In the genomic region with DNA sequence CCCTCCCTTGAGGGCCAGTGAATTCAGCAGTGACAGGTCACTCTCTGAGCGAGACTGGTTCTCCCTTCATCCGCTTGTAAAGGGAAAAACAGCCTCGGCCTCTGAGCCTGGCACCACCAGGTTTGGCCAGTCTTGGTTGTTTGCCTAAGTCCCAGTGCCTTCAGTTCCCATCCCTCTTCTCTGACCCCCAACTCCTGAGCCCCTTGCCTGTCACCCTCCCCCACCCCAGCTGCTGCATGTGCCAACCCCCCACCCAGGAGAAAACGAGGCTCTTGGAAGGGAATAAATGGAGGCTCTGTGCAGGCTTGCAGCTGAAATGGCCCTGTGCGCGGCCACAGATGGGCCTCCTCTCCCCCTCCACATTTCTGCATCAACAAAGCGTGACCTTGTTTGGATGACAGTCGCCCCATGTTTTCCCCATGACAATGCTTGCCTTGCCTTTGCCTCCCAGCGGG, we compare ENCODE assay signal across 20 cellular contexts. TPM values are rescaled to one million over a fixed set of nuclear protein-coding genes. Genes with fewer than 3 reads are reported as not detected.
DNase-seq lines count a peak whose midpoint lies in the region; ATAC-seq and TF ChIP-seq lines count a peak whose summit lies in the region.
"Had no signal": no experiment of that assay in that cellular context is flagged by ENCODE, and none has a peak within 500 bp of the region (broad histone marks: within the 10 kb centered on the region; RNA-seq: fewer than 3 reads in every experiment).

No MANE protein-coding gene starts in this region.

- H3K4me1 Mint-ChIP-seq in naive thymus-derived CD8-positive, alpha-beta T cell, result peaks cover 19 to 48% (median 36%) of the 10 kb centered on the region in 4 donors

- no peak overlapping the region for H4K12ac ChIP-seq in trophoblast cell (ENCODE audit: low read depth, low read length)

- no peak overlapping the region for H2AK5ac ChIP-seq in trophoblast cell (ENCODE audit: low read length)

- no peak overlapping the region for H4K8ac ChIP-seq in trophoblast cell (ENCODE audit: low read depth, low read length)

- peaks cover 2% of the 10 kb centered on the region; the same call in 1 of the 2 replicates for H4K20me1 ChIP-seq in MM.1S (ENCODE audit: insufficient read depth, low read length)

- H3K79me2 ChIP-seq in trophoblast cell (ENCODE audit: control insufficient read depth, insufficient read depth, low read length, poor library complexity) (peaks cover 10% of the 10 kb centered on the region), MM.1S (ENCODE audit: low read length) (peaks cover 60% of the 10 kb centered on the region)

- no peak overlapping the region for H2BK5ac ChIP-seq in trophoblast cell (ENCODE audit: low read depth, low read length, poor library complexity)

- 0 out of 2 replicates have a peak, but pooled peaks cover 6% of the 10 kb centered on the region for H3F3A ChIP-seq in MM.1S (ENCODE audit: insufficient read depth, low read length)

- H3K27ac Mint-ChIP-seq in naive thymus-derived CD8-positive, alpha-beta T cell, result no peak overlapping the region
- H3K27ac Mint-ChIP-seq: GM23338 had no signal

- H3K9me3 ChIP-seq in trophoblast cell (ENCODE audit: insufficient read depth, low read depth, low read length), result no peaks in the 10 kb centered on the region
- H3K9me3 ChIP-seq in MM.1S (replicated peaks; ENCODE audit: insufficient read depth, low read length), result no peaks in the 10 kb centered on the region
- H3K9me3 ChIP-seq: BLaER1 had no signal

- POLR2A ChIA-PET in naive thymus-derived CD8-positive, alpha-beta T cell (lab: Charles Lee), result no interaction called here

- no peak overlapping the region for H3K4ac ChIP-seq in trophoblast cell (ENCODE audit: low read depth, low read length)

- H3K4me3 Mint-ChIP-seq in naive thymus-derived CD8-positive, alpha-beta T cell, result peak overlapping the region in 1 of 10 donors; percentile 14

- H3K4me2 ChIP-seq in trophoblast cell (ENCODE audit: low read length), result no peak overlapping the region
- H3K4me2 ChIP-seq in MM.1S (ENCODE audit: low read depth, low read length), result no peak overlapping the region
- H3K4me2 ChIP-seq: BLaER1, GM23338, PC-9 had no signal

- H3K27ac ChIP-seq in caudate nucleus (ENCODE audit: low read depth, low read length) (peak overlapping the region; percentile 100), trophoblast cell (ENCODE audit: low read depth, low read length) (no peak overlapping the region), MM.1S (ENCODE audit: low read length) (no peak overlapping the region)
- H3K27ac ChIP-seq: 22Rv1, BLaER1, PC-9 had no signal

- H2BK120ac ChIP-seq in trophoblast cell (ENCODE audit: insufficient read depth, low read length, poor library complexity), result no peak overlapping the region

- WGBS in trophoblast cell (ENCODE audit: extremely low coverage, insufficient coverage, insufficient read length), result no CpG with 5 or more reads among the region's 9 CpGs

- peaks cover 10% of the 10 kb centered on the region for H3K79me1 ChIP-seq in trophoblast cell (ENCODE audit: low read length)

- H3K4me3 ChIP-seq in trophoblast cell (ENCODE audit: low read depth, low read length) (no peak overlapping the region), MM.1S (ENCODE audit: low read length) (no peak overlapping the region)
- H3K4me3 ChIP-seq: BLaER1, GM23338, K562, PC-9 had no signal

- H3K4me1 ChIP-seq in trophoblast cell (ENCODE audit: control insufficient read depth in 1 of 2, insufficient read depth in 2 of 2, low read length in 2 of 2) (peaks cover 5 to 10% of the 10 kb centered on the region in 2 experiments), MM.1S (ENCODE audit: low read length) (peaks cover 14% of the 10 kb centered on the region)

- DNase-seq in Ammon's horn (ENCODE audit: low spot score) (peak; percentile 96), caudate nucleus (lab: John Stamatoyannopoulos, UW) (peak in 59 of 61 donors; percentile 39 to 97 (median 85)), medulla oblongata (ENCODE audit: extremely low spot score) (peak; percentile 94), trophoblast cell (no peak), MM.1S (no peak), SKM-1 (lab: John Stamatoyannopoulos, UW; ENCODE audit: unreplicated experiment) (no peak), cortex of kidney (lab: John Stamatoyannopoulos, UW) (no peak)
- DNase-seq in naive thymus-derived CD8-positive, alpha-beta T cell, result no peak
- DNase-seq: DMS 273 treated with DMSO at 0.1 percent for 48 hours, GF-D8, NCI-H1048, NCI-H146, NCI-H2081, NCI-H510A, NCI-H82, PC-9 had no signal

- H2BK12ac ChIP-seq in trophoblast cell (ENCODE audit: low read length), result no peak overlapping the region

- H3K9me2 ChIP-seq in MM.1S (replicated peaks; ENCODE audit: insufficient read depth, low read length), result no peaks in the 10 kb centered on the region

- H3K9ac ChIP-seq in trophoblast cell (ENCODE audit: low read length) (peak overlapping the region; percentile 33), MM.1S (ENCODE audit: low read length) (no peak overlapping the region)
- H3K9ac ChIP-seq: BLaER1 had no signal

- H2AFZ ChIP-seq in trophoblast cell (ENCODE audit: insufficient read depth, low read length, poor library complexity) (no peak overlapping the region), MM.1S (ENCODE audit: low read length) (no peak overlapping the region)
- H2AFZ ChIP-seq: GM23338, PC-9 had no signal

- H3K36me3 ChIP-seq in trophoblast cell (ENCODE audit: control insufficient read depth in 1 of 2, insufficient read depth in 2 of 2, low read length in 2 of 2) (peaks cover 18 to 19% of the 10 kb centered on the region in 2 experiments), MM.1S (replicated peaks; ENCODE audit: insufficient read depth, low read length) (no peaks in the 10 kb centered on the region)

- no peaks in the 10 kb centered on the region for H3K9me3 Mint-ChIP-seq in naive thymus-derived CD8-positive, alpha-beta T cell
- H3K9me3 Mint-ChIP-seq: GM23338 had no signal

- no peak for ATAC-seq in naive thymus-derived CD8-positive, alpha-beta T cell
- ATAC-seq: GM23338, K562 had no signal

- H3K18ac ChIP-seq in trophoblast cell (ENCODE audit: low read length), result peak overlapping the region; percentile 40

- peaks cover 0 to 41% (median 9%) of the 10 kb centered on the region in 3 donors for H3K36me3 Mint-ChIP-seq in naive thymus-derived CD8-positive, alpha-beta T cell

- no peak overlapping the region for H4K91ac ChIP-seq in trophoblast cell (ENCODE audit: low read depth, low read length)

- H3K27me3 ChIP-seq in trophoblast cell (ENCODE audit: insufficient read depth, low read length) (no peaks in the 10 kb centered on the region), MM.1S (replicated peaks; ENCODE audit: insufficient read depth, low read length) (no peaks in the 10 kb centered on the region)
- H3K27me3 ChIP-seq: BLaER1 had no signal

- TF ChIP-seq CTCF in MM.1S (IDR thresholded peaks at IDR 0.05; ENCODE audit: low read length), result no peak

- H3K14ac ChIP-seq in trophoblast cell (ENCODE audit: low read length), result no peak overlapping the region

- H3K27me3 Mint-ChIP-seq in naive thymus-derived CD8-positive, alpha-beta T cell, result no peaks in the 10 kb centered on the region

- no peak overlapping the region for H3K23ac ChIP-seq in trophoblast cell (ENCODE audit: low read length)

RNA-seq across cellular contexts. Expression of a gene that starts 3.1 kb away (rescaled TPM):
- polyA plus RNA-seq in trophoblast cell (2013), result 35.0 and 35.4 TPM in 2 replicates
- 10 to 100 TPM; 44.5 to 47.5 TPM for total RNA-seq in naive thymus-derived CD8-positive, alpha-beta T cell
- polyA plus RNA-seq in naive thymus-derived CD8-positive, alpha-beta T cell, result 10 to 100 TPM; 49.3 to 66.4 (median 61.0) TPM

RNA-seq across cellular contexts. Expression of a gene that starts 33.9 kb away (rescaled TPM):
- 15.7 and 17.3 TPM in 2 replicates for polyA plus RNA-seq in trophoblast cell (2013)
- 10 to 100 TPM; 13.1 to 13.5 TPM for total RNA-seq in naive thymus-derived CD8-positive, alpha-beta T cell
- 1 to 10 TPM; 5.0 to 7.0 (median 6.3) TPM for polyA plus RNA-seq in naive thymus-derived CD8-positive, alpha-beta T cell

RNA-seq across cellular contexts. Expression of a gene that starts 46.4 kb away (rescaled TPM):
- 83.1 and 83.9 TPM in 2 replicates for polyA plus RNA-seq in trophoblast cell (2013)
- total RNA-seq in naive thymus-derived CD8-positive, alpha-beta T cell, result 1 to 10 TPM; 1.3 to 1.7 TPM
- polyA plus RNA-seq in naive thymus-derived CD8-positive, alpha-beta T cell, result under 1 TPM; 0.14 to 0.90 (median 0.51) TPM

RNA-seq across cellular contexts. Expression of a gene that starts 51.6 kb away (rescaled TPM):
- polyA plus RNA-seq in trophoblast cell (2013), result 24.9 and 26.1 TPM in 2 replicates
- total RNA-seq in naive thymus-derived CD8-positive, alpha-beta T cell, result 10 to 100 TPM; 45.6 to 46.5 TPM
- 10 to 100 TPM; 26.4 to 43.4 (median 33.4) TPM for polyA plus RNA-seq in naive thymus-derived CD8-positive, alpha-beta T cell

RNA-seq across cellular contexts. Expression of a gene that starts 52.0 kb away (rescaled TPM):
- 13.3 and 13.9 TPM in 2 replicates for polyA plus RNA-seq in trophoblast cell (2013)
- total RNA-seq in naive thymus-derived CD8-positive, alpha-beta T cell, result 10 to 100 TPM; 20.7 to 25.4 TPM
- polyA plus RNA-seq in naive thymus-derived CD8-positive, alpha-beta T cell, result 10 to 100 TPM; 24.7 to 30.0 (median 28.9) TPM

Comparison
In these comparisons a context has a peak if more than half of its experiments do, and no peak if none do; other contexts are left out.
1. DNase-seq: peak in Ammon's horn (single experiment), caudate nucleus (59 of 61) and medulla oblongata (single experiment); none in trophoblast cell (0 of 2), MM.1S (single experiment), naive thymus-derived CD8-positive, alpha-beta T cell (0 of 10), SKM-1 (single experiment) and cortex of kidney (single experiment).